21 cellular contexts compared by ENCODE assay signal in genomic region chr11:3014943-3015342, GRCh38. TPM values are rescaled to one million over a fixed set of nuclear protein-coding genes. Genes with fewer than 3 reads are reported as not detected.
A peak's percentile ranks its signal among the peaks of the same experiment; 100 is the strongest.
DNase-seq lines count a peak whose midpoint lies in the region; ATAC-seq and TF ChIP-seq lines count a peak whose summit lies in the region.
"Had no signal": no experiment of that assay in that cellular context is flagged by ENCODE, and none has a peak within 500 bp of the region (broad histone marks: within the 10 kb centered on the region; RNA-seq: fewer than 3 reads in every experiment).

No MANE protein-coding gene starts in this region.

- H3K36me3 Mint-ChIP-seq in activated CD4-positive, alpha-beta memory T cell treated with anti-CD3 and anti-CD28 coated beads, Interleukin-2, amount 10 ng/mL, durations not matched to agents 7 days and 5 days (ENCODE audit: low read depth) = peaks cover 75% of the 10 kb centered on the region

- CTCF ChIA-PET in activated CD4-positive, alpha-beta memory T cell treated with anti-CD3 and anti-CD28 coated beads, Interleukin-2, amount 10 ng/mL, durations not matched to agents 7 days and 5 days (lab: Charles Lee) = interaction anchor here (0.9 to 4.6 kb wide), 17 partner anchors 8 to 123 kb away, joined by 3 to 46 read pairs (median 4); partner anchors contain the start of genes CARS1, NAP1L4 and PHLDA2

- H3K4me3 Mint-ChIP-seq in activated CD4-positive, alpha-beta memory T cell treated with anti-CD3 and anti-CD28 coated beads, Interleukin-2, amount 10 ng/mL, durations not matched to agents 7 days and 5 days = no peak overlapping the region

- H3K27me3 ChIP-seq in heart right ventricle (no peaks in the 10 kb centered on the region), esophagus squamous epithelium (no peaks in the 10 kb centered on the region), stomach (no peaks in the 10 kb centered on the region)
- H3K27me3 ChIP-seq: body of pancreas, heart left ventricle, upper lobe of left lung had no signal

- TF ChIP-seq POLR2A in esophagus squamous epithelium (IDR thresholded peaks at IDR 0.05) = no peak
- TF ChIP-seq POLR2A in stomach (IDR thresholded peaks at IDR 0.05) = no peak

- H3K9me3 Mint-ChIP-seq in activated CD4-positive, alpha-beta memory T cell treated with anti-CD3 and anti-CD28 coated beads, Interleukin-2, amount 10 ng/mL, durations not matched to agents 7 days and 5 days = no peaks in the 10 kb centered on the region

- peak; percentile 7 for DNase-seq in left ventricle myocardium superior
- DNase-seq in heart right ventricle = no peak
- DNase-seq in activated CD4-positive, alpha-beta memory T cell treated with anti-CD3 and anti-CD28 coated beads, Interleukin-2, amount 10 ng/mL, durations not matched to agents 7 days and 5 days = no peak
- no peak for DNase-seq in esophagus squamous epithelium (lab: John Stamatoyannopoulos, UW)
- DNase-seq in stomach = no peak
- DNase-seq in NOMO-1 treated with DMSO at 0.1 percent for 48 hours (lab: John Stamatoyannopoulos, UW; ENCODE audit: unreplicated experiment) = no peak
- DNase-seq in G401 (ENCODE audit: low spot score) = no peak
- DNase-seq: body of pancreas, COR-L47, DMS79 treated with DMSO at 0.1 percent for 48 hours, heart left ventricle, Karpas-422, NCI-H1092, NCI-H2029, NCI-H226, PC-9, psoas muscle, upper lobe of left lung had no signal

- peaks cover 77% of the 10 kb centered on the region for H3K4me1 Mint-ChIP-seq in activated CD4-positive, alpha-beta memory T cell treated with anti-CD3 and anti-CD28 coated beads, Interleukin-2, amount 10 ng/mL, durations not matched to agents 7 days and 5 days

- POLR2A ChIA-PET in activated CD4-positive, alpha-beta memory T cell treated with anti-CD3 and anti-CD28 coated beads, Interleukin-2, amount 10 ng/mL, durations not matched to agents 7 days and 5 days (lab: Charles Lee) = interaction anchor here (0.8 to 11.8 kb wide), 24 partner anchors 8 to 122 kb away, joined by 3 to 307 read pairs (median 6); partner anchors contain the start of genes CARS1 and NAP1L4

- TF ChIP-seq CTCF in heart right ventricle (IDR thresholded peaks at IDR 0.05) (no peak), esophagus squamous epithelium (IDR thresholded peaks at IDR 0.05) (no peak), stomach (IDR thresholded peaks at IDR 0.05) (no peak)

- peak overlapping the region; percentile 95 for H3K27ac Mint-ChIP-seq in activated CD4-positive, alpha-beta memory T cell treated with anti-CD3 and anti-CD28 coated beads, Interleukin-2, amount 10 ng/mL, durations not matched to agents 7 days and 5 days

- TF ChIP-seq EP300 in stomach (IDR thresholded peaks at IDR 0.05) = no peak

- H3K36me3 ChIP-seq in heart right ventricle (peaks cover 0 to 100% (median 69%) of the 10 kb centered on the region in 9 donors), esophagus squamous epithelium (peaks cover 50 to 100% (median 60%) of the 10 kb centered on the region in 3 donors), stomach (peaks cover 85 to 100% (median 100%) of the 10 kb centered on the region in 4 donors)

- ATAC-seq in left ventricle myocardium superior (no peak), heart right ventricle (no peak), HG03196 (IDR thresholded peaks at IDR 0.05; ENCODE audit: unreplicated experiment) (no peak)
- ATAC-seq: body of pancreas, heart left ventricle had no signal

- H3K9me3 ChIP-seq in heart right ventricle = no peaks in the 10 kb centered on the region
- H3K9me3 ChIP-seq in esophagus squamous epithelium = no peaks in the 10 kb centered on the region
- no peaks in the 10 kb centered on the region for H3K9me3 ChIP-seq in stomach
- H3K9me3 ChIP-seq: body of pancreas, HAP-1, heart left ventricle, mucosa of descending colon, psoas muscle, upper lobe of left lung had no signal

- H3K4me1 ChIP-seq in heart right ventricle (peaks cover 0 to under 1% (median 0%) of the 10 kb centered on the region in 9 donors), esophagus squamous epithelium (peaks cover 0 to 30% (median 15%) of the 10 kb centered on the region in 3 donors), stomach (peaks cover 0 to 8% (median 0%) of the 10 kb centered on the region in 4 donors)
- H3K4me1 ChIP-seq: body of pancreas, HAP-1, psoas muscle, upper lobe of left lung had no signal

- H3K27ac ChIP-seq in heart right ventricle (peak overlapping the region in 1 of 10 donors; percentile 77), esophagus squamous epithelium (peak overlapping the region in 3 of 4 donors; percentile 14 to 76 (median 60)), stomach (peak overlapping the region in 3 of 5 donors; percentile 10 to 36 (median 32))
- H3K27ac ChIP-seq: body of pancreas, PC-9, psoas muscle had no signal

- in situ Hi-C loops in G401 (cut with HindIII; ENCODE audit: low sequenced_read_pairs) = no loop called here

- no peak overlapping the region for H3K4me3 ChIP-seq in heart right ventricle
- H3K4me3 ChIP-seq in esophagus squamous epithelium = no peak overlapping the region
- H3K4me3 ChIP-seq in stomach = no peak overlapping the region
- H3K4me3 ChIP-seq: body of pancreas, HAP-1, heart left ventricle, mucosa of descending colon, PC-9, psoas muscle, upper lobe of left lung had no signal

- 79 to 86% methylated on average over 4 of the region's 4 CpGs for WGBS in heart right ventricle, 2 donors
- WGBS in esophagus squamous epithelium, 2 donors = 43 to 72% methylated on average over 2 to 3 of the region's 4 CpGs
- WGBS in stomach, 5 donors = 66 to 94% (median 82%) methylated on average over 3 to 4 of the region's 4 CpGs

- intact Hi-C loops in left ventricle myocardium superior (cut with micrococcal nuclease) (no loop called here), heart right ventricle (cut with DNase I) (no loop called here), esophagus squamous epithelium (cut with DNase I) (loop anchor here (10.0 kb wide), 1 partner anchor 70 kb away; no protein-coding TSS in a partner anchor), stomach (cut with DNase I; ENCODE audit: low total_unique reads) (no loop called here)

- no peaks in the 10 kb centered on the region for H3K27me3 Mint-ChIP-seq in activated CD4-positive, alpha-beta memory T cell treated with anti-CD3 and anti-CD28 coated beads, Interleukin-2, amount 10 ng/mL, durations not matched to agents 7 days and 5 days

RNA-seq across cellular contexts. Expression of gene NAP1L4, which starts 22.8 kb away (rescaled TPM):
- total RNA-seq in left ventricle myocardium superior = 173 TPM
- total RNA-seq in heart right ventricle = 100 to 1,000 TPM; 167 to 233 (median 191) TPM
- 100 to 1,000 TPM in 1 of 2 donors, 10 to 100 TPM in 1; 98.5 to 102 TPM for polyA plus RNA-seq in heart right ventricle
- 100 to 1,000 TPM; 299 to 314 TPM for total RNA-seq in activated CD4-positive, alpha-beta memory T cell treated with anti-CD3 and anti-CD28 coated beads, Interleukin-2, amount 10 ng/mL, durations not matched to agents 7 days and 5 days
- 100 to 1,000 TPM; 108 to 140 (median 121) TPM for total RNA-seq in esophagus squamous epithelium
- 100 to 1,000 TPM in 4 of 5 donors, 10 to 100 TPM in 1; 80.5 to 438 (median 181) TPM for total RNA-seq in stomach
- 10 to 100 TPM; 61.3 to 82.7 (median 77.5) TPM for polyA plus RNA-seq in stomach
- 182 and 291 TPM in 2 replicates for total RNA-seq in G401 (2014; rRNA removed; shearing (Covaris generic))

RNA-seq across cellular contexts. Expression of gene CARS1, which starts 42.3 kb away (rescaled TPM):
- total RNA-seq in left ventricle myocardium superior = 12.4 TPM
- 10 to 100 TPM; 12.5 to 24.6 (median 15.9) TPM for total RNA-seq in heart right ventricle
- 10 to 100 TPM; 14.8 to 24.2 TPM for polyA plus RNA-seq in heart right ventricle
- 100 to 1,000 TPM; 106 to 121 TPM for total RNA-seq in activated CD4-positive, alpha-beta memory T cell treated with anti-CD3 and anti-CD28 coated beads, Interleukin-2, amount 10 ng/mL, durations not matched to agents 7 days and 5 days
- 10 to 100 TPM; 22.7 to 35.7 (median 28.4) TPM for total RNA-seq in esophagus squamous epithelium
- total RNA-seq in stomach = 10 to 100 TPM; 28.6 to 54.2 (median 42.6) TPM
- 10 to 100 TPM; 25.2 to 44.9 (median 35.7) TPM for polyA plus RNA-seq in stomach
- 23.2 and 24.0 TPM in 2 replicates for total RNA-seq in G401 (2014; rRNA removed; shearing (Covaris generic))
